ENCODE assay signal across 20 cellular contexts in the genomic region with DNA sequence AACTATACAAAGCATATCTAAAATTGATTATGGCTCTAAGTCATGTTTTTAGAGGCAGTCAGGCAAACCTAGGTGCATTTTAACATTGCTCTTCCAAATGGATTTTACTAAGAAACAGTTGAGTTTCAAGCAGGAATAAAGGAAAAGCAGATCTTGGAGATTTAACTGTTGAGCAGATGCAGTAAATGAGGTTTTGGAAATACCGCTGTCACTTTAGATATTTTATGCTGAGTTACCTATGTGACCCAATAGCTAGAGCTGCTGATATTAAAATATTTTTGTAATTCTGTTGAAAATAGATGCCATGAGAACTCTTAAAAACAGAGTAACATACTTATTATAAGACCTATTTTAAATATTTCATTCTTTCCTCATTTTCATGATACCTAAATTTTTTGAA.
"Had no signal": no experiment of that assay in that cellular context is flagged by ENCODE, and none has a peak within 500 bp of the region (broad histone marks: within the 10 kb centered on the region; RNA-seq: fewer than 3 reads in every experiment).

No MANE protein-coding gene starts in this region.

- H3K36me3 Mint-ChIP-seq: activated naive CD4-positive, alpha-beta T cell treated with anti-CD3 and anti-CD28 coated beads, Interleukin-2, amount 50 U/mL, for 24 hours; stimulated activated naive B cell treated with anti-CD40 and anti-IgM and Interleukin-4, amounts not matched to agents 10 μg/mL and 1 μg/mL and 100 μg/mL, for 72 hours had no signal

- H3K4me3 ChIP-seq: ascending aorta, left lung, ovary, thyroid gland had no signal

- H3K9me3 Mint-ChIP-seq: activated naive CD4-positive, alpha-beta T cell treated with anti-CD3 and anti-CD28 coated beads, Interleukin-2, amount 50 U/mL, for 24 hours; dendritic cell treated with granulocyte-macrophage colony-stimulating factor and Interleukin-4, amounts not matched to agents 40 ng/mL and 50 ng/mL, for 4 days; effector memory CD8-positive, alpha-beta T cell had no signal

- H3K27ac Mint-ChIP-seq: activated naive CD4-positive, alpha-beta T cell treated with anti-CD3 and anti-CD28 coated beads, Interleukin-2, amount 50 U/mL, for 24 hours; dendritic cell treated with granulocyte-macrophage colony-stimulating factor and Interleukin-4, amounts not matched to agents 40 ng/mL and 50 ng/mL, for 4 days; effector memory CD8-positive, alpha-beta T cell; stimulated activated naive B cell treated with anti-CD40 and anti-IgM and Interleukin-4, amounts not matched to agents 10 μg/mL and 1 μg/mL and 100 μg/mL, for 72 hours; T-helper 17 cell had no signal

- H3K27ac ChIP-seq: ascending aorta, epithelial cell of prostate, foreskin keratinocyte, left lung, ovary, thyroid gland, VCaP had no signal

- DNase-seq: activated CD4-positive, alpha-beta T cell treated with anti-CD3 and anti-CD28 coated beads for 1 hour; activated CD8-positive, alpha-beta memory T cell treated with anti-CD3 and anti-CD28 coated beads for 24 hours; activated CD8-positive, alpha-beta memory T cell treated with anti-CD3 and anti-CD28 coated beads, Interleukin-2, amount 50 U/mL, for 48 hours; activated effector memory CD4-positive, alpha-beta T cell treated with Interleukin-2 at 50 U/mL for 16 hours; activated T-cell treated with anti-CD3 and anti-CD28 coated beads, Interleukin-2, amount 50 U/mL, for 48 hours; cerebellar nuclear complex; effector memory CD8-positive, alpha-beta T cell; foreskin keratinocyte; hypothalamus; left lung; midbrain; ovary; stimulated activated naive B cell treated with anti-CD40 and anti-IgM and Interleukin-4, amounts not matched to agents 10 μg/mL and 1 μg/mL and 100 μg/mL, for 72 hours; T-helper 17 cell; thyroid gland had no signal

- H3K9me3 ChIP-seq: ascending aorta, ovary, thyroid gland had no signal

- H3K27me3 Mint-ChIP-seq: activated naive CD4-positive, alpha-beta T cell treated with anti-CD3 and anti-CD28 coated beads, Interleukin-2, amount 50 U/mL, for 24 hours; dendritic cell treated with granulocyte-macrophage colony-stimulating factor and Interleukin-4, amounts not matched to agents 40 ng/mL and 50 ng/mL, for 4 days; effector memory CD8-positive, alpha-beta T cell; stimulated activated naive B cell treated with anti-CD40 and anti-IgM and Interleukin-4, amounts not matched to agents 10 μg/mL and 1 μg/mL and 100 μg/mL, for 72 hours; T-helper 17 cell had no signal

- H3K36me3 ChIP-seq: ascending aorta, left lung, ovary, thyroid gland had no signal

- H3K4me1 Mint-ChIP-seq: activated naive CD4-positive, alpha-beta T cell treated with anti-CD3 and anti-CD28 coated beads, Interleukin-2, amount 50 U/mL, for 24 hours; stimulated activated naive B cell treated with anti-CD40 and anti-IgM and Interleukin-4, amounts not matched to agents 10 μg/mL and 1 μg/mL and 100 μg/mL, for 72 hours; T-helper 17 cell had no signal

- H3K4me3 Mint-ChIP-seq: activated naive CD4-positive, alpha-beta T cell treated with anti-CD3 and anti-CD28 coated beads, Interleukin-2, amount 50 U/mL, for 24 hours; dendritic cell treated with granulocyte-macrophage colony-stimulating factor and Interleukin-4, amounts not matched to agents 40 ng/mL and 50 ng/mL, for 4 days; effector memory CD8-positive, alpha-beta T cell; stimulated activated naive B cell treated with anti-CD40 and anti-IgM and Interleukin-4, amounts not matched to agents 10 μg/mL and 1 μg/mL and 100 μg/mL, for 72 hours; T-helper 17 cell had no signal

- H3K27me3 ChIP-seq: ascending aorta, foreskin keratinocyte, left lung, ovary, thyroid gland had no signal

- H3K4me1 ChIP-seq: ascending aorta, foreskin keratinocyte, left lung, thyroid gland had no signal
